ENCODE assay signal across 9 cellular contexts in genomic region chr5:140725799-140726471, GRCh38. TPM values are rescaled to one million over a fixed set of nuclear protein-coding genes. Genes with fewer than 3 reads are reported as not detected.
DNase-seq lines count a peak whose midpoint lies in the region; ATAC-seq, FAIRE-seq and TF ChIP-seq lines count a peak whose summit lies in the region.
"Had no signal": no experiment of that assay in that cellular context is flagged by ENCODE, and none has a peak within 500 bp of the region (broad histone marks: within the 10 kb centered on the region; RNA-seq: fewer than 3 reads in every experiment).

No MANE protein-coding gene starts in this region.

- in situ Hi-C loops in GM12878 (cut with MboI), result no loop called here

- BruUV-seq in GM12878 (replicated peaks; lab: Mats Ljungman, UMichigan), result no TSS peak

- H3K79me2 ChIP-seq in GM12878 (ENCODE audit: control insufficient read depth, insufficient read depth, low read length), result no peaks in the 10 kb centered on the region

- no peaks in the 10 kb centered on the region for H3K9me3 Mint-ChIP-seq in immature natural killer cell

- CTCF ChIA-PET in GM12878 (lab: Yijun Ruan, JAX), result interaction anchor here (0.7 to 1.7 kb wide), 5 partner anchors 353 to 604 kb away, joined by 3 to 12 read pairs (median 3); no protein-coding TSS in a partner anchor

- H3K4me1 ChIP-seq in GM12878 (ENCODE audit: control insufficient read depth, insufficient read depth, low read length), result no peaks in the 10 kb centered on the region

- POLR2A ChIA-PET in GM12878 (lab: Charles Lee), result interaction anchor here (0.6 to 1.6 kb wide), 3 partner anchors 14 to 87 kb away, joined by 3 to 5 read pairs (median 3); partner anchors contain the start of genes HARS1 and HARS2

- peaks cover 6 to 13% of the 10 kb centered on the region in 2 donors for H3K4me1 Mint-ChIP-seq in immature natural killer cell

- H3K4me2 ChIP-seq in GM12878 (ENCODE audit: control insufficient read depth, insufficient read depth), result peak overlapping the region; percentile 89

- no peaks in the 10 kb centered on the region for H3K36me3 Mint-ChIP-seq in immature natural killer cell

- peak overlapping the region; percentile 92 for H2AFZ ChIP-seq in GM12878 (ENCODE audit: control insufficient read depth, low read depth, low read length)

- peak overlapping the region in 2 of 6 donors; percentile 34 to 79 for H3K27ac Mint-ChIP-seq in immature natural killer cell

- DNase-seq in DMS 273 (lab: John Stamatoyannopoulos, UW; ENCODE audit: unreplicated experiment) (peak; percentile 97), HT-29 (ENCODE audit: low spot score) (peak; percentile 70), T1000 (lab: John Stamatoyannopoulos, UW) (peak; percentile 92), GM12878 (ENCODE audit: low read depth, low spot score) (peak; percentile 81), immature natural killer cell (peak; percentile 52 to 70 (median 59)), AML-193 (lab: John Stamatoyannopoulos, UW) (no peak)
- DNase-seq in stimulated activated CD4-positive, alpha-beta T cell treated with anti-CD3 and anti-CD28 coated beads, Interleukin-2, amount 100 ng/mL, for 4 hours (ENCODE audit: low read depth), result peak; percentile 50

- 32% methylated on average over 23 of the region's 23 CpGs for WGBS in GM12878 (ENCODE audit: insufficient coverage, insufficient replicate concordance, low lambda C conversion rate, missing lambda C conversion rate)

- peak; percentile 76 for FAIRE-seq in GM12878 (lab: Jason Lieb, UNC)

- H3K27ac ChIP-seq in GM12878 (ENCODE audit: control insufficient read depth, insufficient read depth), result no peak overlapping the region
- H3K27ac ChIP-seq: SK-N-MC had no signal

- peak overlapping the region; percentile 66 for H3K4me3 ChIP-seq in GM12878
- H3K4me3 ChIP-seq: SK-N-MC had no signal

- TF ChIP-seq POLR2A in GM12878 (IDR thresholded peaks at IDR 0.05; ENCODE audit: low read depth, low read length), result no peak

- H3K36me3 ChIP-seq in GM12878 (ENCODE audit: control insufficient read depth in 2 of 2, insufficient read depth in 2 of 2, low read length in 1 of 2), result no peaks in the 10 kb centered on the region

- 0 out of 2 replicates have a peak overlapping the region, but pooled peaks have one; percentile 35 for H3K9ac ChIP-seq in GM12878 (ENCODE audit: control insufficient read depth, insufficient read depth, low read length)

- SMC1A ChIA-PET in GM12878 (lab: Charles Lee; ENCODE audit: uncharacterized antibody, unreplicated experiment), result interaction anchor here (0.7 to 1.6 kb wide), 5 partner anchors 15 to 482 kb away, joined by 3 to 5 read pairs (median 4); partner anchors contain the start of gene ANKHD1

- peak overlapping the region; percentile 56 to 80 (median 72) for H3K4me3 Mint-ChIP-seq in immature natural killer cell

- no peaks in the 10 kb centered on the region for H3K9me3 ChIP-seq in GM12878 (replicated peaks; ENCODE audit: control insufficient read depth, insufficient read depth, low read length)

- TF ChIP-seq CTCF in GM12878 (IDR thresholded peaks at IDR 0.05 in 2 of 3, conservative IDR thresholded peaks at IDR 0.05 in 1 of 3; ENCODE audit: control insufficient read depth in 2 of 3, extremely low read depth in 1 of 3, insufficient read depth in 1 of 3, low read depth in 3 of 3, low read length in 3 of 3), result no peak

- TF ChIP-seq EP300 in GM12878 (IDR thresholded peaks at IDR 0.05; ENCODE audit: borderline replicate concordance in 1 of 2, control insufficient read depth in 1 of 2, low read depth in 2 of 2, low read length in 2 of 2), result peak in 1 of 2 experiments; percentile 53; a peak in 1 of 4 replicates

- H3K27me3 Mint-ChIP-seq in immature natural killer cell (ENCODE audit: low read depth in 3 of 3), result peaks cover 6 to 13% (median 12%) of the 10 kb centered on the region in 3 donors

- TF ChIP-seq RAD21 in GM12878 (IDR thresholded peaks at IDR 0.05; ENCODE audit: insufficient read depth, low read depth, low read length), result no peak

- no peaks in the 10 kb centered on the region for H4K20me1 ChIP-seq in GM12878 (ENCODE audit: control insufficient read depth, insufficient read depth)

- intact Hi-C loops in GM12878 (cut with micrococcal nuclease; ENCODE audit: unreplicated experiment), result no loop called here

- RAD21 ChIA-PET in GM12878 (lab: Charles Lee; ENCODE audit: unreplicated experiment), result interaction anchor here (0.6 to 1.6 kb wide), 4 partner anchors 14 to 482 kb away, joined by 3 to 6 read pairs (median 4); no protein-coding TSS in a partner anchor

- ATAC-seq in GM21447 (IDR thresholded peaks at IDR 0.05; ENCODE audit: unreplicated experiment) (peak; percentile 91), GM12878 (peak; percentile 98)

- no peaks in the 10 kb centered on the region for H3K27me3 ChIP-seq in GM12878 (replicated peaks in 1 of 2; ENCODE audit: control insufficient read depth in 2 of 2, insufficient read depth in 2 of 2, low read length in 1 of 2)

RNA-seq across cellular contexts. Expression of gene ZMAT2, which starts 25.7 kb away (rescaled TPM):
- 26.8 and 29.3 TPM in 2 replicates for total RNA-seq in HT-29 (2014; rRNA removed; shearing (Covaris generic))
- 16.5 and 19.7 TPM in 2 replicates for total RNA-seq in GM12878 (2013; cell fraction: nucleolus; rRNA removed)
- total RNA-seq in GM12878 (2014; rRNA removed), result 28.1 and 35.8 TPM in 2 replicates
- total RNA-seq in GM12878 (2014; rRNA removed; fragmentation: Illumina TruSeq; extraction: Trizol), result 88.2 and 89.3 TPM in 2 replicates
- 44.1 and 44.8 TPM in 2 replicates for total RNA-seq in GM12878 (2021)
- polyA plus RNA-seq in GM12878 (2011; ENCODE audit: low read depth), result 78.2 TPM
- polyA plus RNA-seq in GM12878 (2011; rRNA removed), result 65.2 and 83.2 TPM in 2 replicates
- 21.1 and 34.4 TPM in 2 replicates for polyA plus RNA-seq in GM12878 (2011; cell fraction: cytosol; rRNA removed)
- polyA plus RNA-seq in GM12878 (2011; cell fraction: nucleus; rRNA removed), result 30.3 and 36.4 TPM in 2 replicates
- polyA plus RNA-seq in GM12878 (2012), result 63.1 and 79.6 TPM in 2 replicates
- 102 and 135 TPM in 2 replicates for polyA plus RNA-seq in GM12878 (2014; fragmentation: Illumina TruSeq; extraction: Trizol)
- 10 to 100 TPM; 41.5 to 41.8 TPM for polyA plus RNA-seq in GM12878 (2014; fragmentation: Nextera tagmentation; extraction: Ambion mirVana)
- 33.9 and 47.9 TPM in 2 replicates for polyA plus RNA-seq in GM12878 (2014; rRNA removed)
- polyA plus RNA-seq in GM12878 (2016; fragmentation: Nextera tagmentation; extraction: Ambion mirVana), result 10 to 100 TPM; 33.8 to 35.3 TPM
- 16.3 and 19.9 TPM in 2 replicates for polyA minus RNA-seq in GM12878 (2011; rRNA and poly(A)+ RNA removed)
- 6.0 and 6.4 TPM in 2 replicates for polyA minus RNA-seq in GM12878 (2011; cell fraction: cytosol; rRNA and poly(A)+ RNA removed)
- polyA minus RNA-seq in GM12878 (2011; cell fraction: nucleus; rRNA and poly(A)+ RNA removed), result 8.2 and 12.9 TPM in 2 replicates
- polyA plus RNA-seq in immature natural killer cell, result 10 to 100 TPM; 76.7 to 83.7 (median 78.3) TPM

RNA-seq across cellular contexts. Expression of gene HARS2, which starts 34.7 kb away (rescaled TPM):
- total RNA-seq in HT-29 (2014; rRNA removed; shearing (Covaris generic)), result 20.4 and 24.0 TPM in 2 replicates
- total RNA-seq in GM12878 (2013; cell fraction: nucleolus; rRNA removed), result 63.8 and 71.1 TPM in 2 replicates
- total RNA-seq in GM12878 (2014; rRNA removed) (24.7 and 29.8 TPM in 2 replicates), GM12878 (2014; rRNA removed; fragmentation: Illumina TruSeq; extraction: Trizol) (23.6 and 25.0 TPM in 2 replicates), GM12878 (2021) (23.0 and 24.1 TPM in 2 replicates)
- 18.4 TPM for polyA plus RNA-seq in GM12878 (2011; ENCODE audit: low read depth)
- polyA plus RNA-seq in GM12878 (2011; rRNA removed) (34.3 and 40.9 TPM in 2 replicates), GM12878 (2014; fragmentation: Illumina TruSeq; extraction: Trizol) (20.1 and 23.5 TPM in 2 replicates), GM12878 (2014; fragmentation: Nextera tagmentation; extraction: Ambion mirVana) (10 to 100 TPM in 1 of 2 experiments, 1 to 10 TPM in 1; 9.3 to 13.1 TPM), GM12878 (2014; rRNA removed) (27.5 and 28.9 TPM in 2 replicates), GM12878 (2016; fragmentation: Nextera tagmentation; extraction: Ambion mirVana) (10 to 100 TPM; 31.2 to 33.4 TPM), immature natural killer cell (10 to 100 TPM; 13.2 to 37.7 (median 27.0) TPM)
- polyA plus RNA-seq in GM12878 (2011; cell fraction: cytosol; rRNA removed), result 17.7 and 19.5 TPM in 2 replicates
- polyA plus RNA-seq in GM12878 (2011; cell fraction: nucleus; rRNA removed), result 59.6 and 68.6 TPM in 2 replicates
- polyA plus RNA-seq in GM12878 (2012), result 21.6 and 23.9 TPM in 2 replicates
- 37.2 and 40.5 TPM in 2 replicates for polyA minus RNA-seq in GM12878 (2011; rRNA and poly(A)+ RNA removed)
- polyA minus RNA-seq in GM12878 (2011; cell fraction: cytosol; rRNA and poly(A)+ RNA removed), result 13.5 and 14.0 TPM in 2 replicates
- 43.6 and 65.0 TPM in 2 replicates for polyA minus RNA-seq in GM12878 (2011; cell fraction: nucleus; rRNA and poly(A)+ RNA removed)

RNA-seq across cellular contexts. Expression of gene HARS1, which starts 34.8 kb away (rescaled TPM):
- total RNA-seq in HT-29 (2014; rRNA removed; shearing (Covaris generic)), result 70.2 and 70.8 TPM in 2 replicates
- total RNA-seq in GM12878 (2013; cell fraction: nucleolus; rRNA removed), result 79.2 and 82.0 TPM in 2 replicates
- total RNA-seq in GM12878 (2014; rRNA removed) (79.5 and 83.2 TPM in 2 replicates), GM12878 (2014; rRNA removed; fragmentation: Illumina TruSeq; extraction: Trizol) (64.2 and 68.3 TPM in 2 replicates), GM12878 (2021) (68.8 and 77.1 TPM in 2 replicates)
- polyA plus RNA-seq in GM12878 (2011; ENCODE audit: low read depth), result 46.9 TPM
- polyA plus RNA-seq in GM12878 (2011; rRNA removed) (66.9 and 76.4 TPM in 2 replicates), GM12878 (2014; fragmentation: Illumina TruSeq; extraction: Trizol) (78.7 and 82.0 TPM in 2 replicates), GM12878 (2014; fragmentation: Nextera tagmentation; extraction: Ambion mirVana) (10 to 100 TPM; 12.0 to 17.3 TPM), GM12878 (2014; rRNA removed) (74.4 and 76.7 TPM in 2 replicates), GM12878 (2016; fragmentation: Nextera tagmentation; extraction: Ambion mirVana) (10 to 100 TPM; 93.0 to 93.8 TPM), immature natural killer cell (10 to 100 TPM; 52.0 to 90.7 (median 79.5) TPM)
- 64.4 and 72.8 TPM in 2 replicates for polyA plus RNA-seq in GM12878 (2011; cell fraction: cytosol; rRNA removed)
- polyA plus RNA-seq in GM12878 (2011; cell fraction: nucleus; rRNA removed), result 83.1 and 102 TPM in 2 replicates
- 52.7 and 61.5 TPM in 2 replicates for polyA plus RNA-seq in GM12878 (2012)
- 86.1 and 91.4 TPM in 2 replicates for polyA minus RNA-seq in GM12878 (2011; rRNA and poly(A)+ RNA removed)
- 22.6 and 25.3 TPM in 2 replicates for polyA minus RNA-seq in GM12878 (2011; cell fraction: cytosol; rRNA and poly(A)+ RNA removed)
- 26.0 and 54.6 TPM in 2 replicates for polyA minus RNA-seq in GM12878 (2011; cell fraction: nucleus; rRNA and poly(A)+ RNA removed)

RNA-seq across cellular contexts. Expression of gene DND1, which starts 52.6 kb away (rescaled TPM):
- 2.7 and 2.9 TPM in 2 replicates for total RNA-seq in HT-29 (2014; rRNA removed; shearing (Covaris generic))
- total RNA-seq in GM12878 (2013; cell fraction: nucleolus; rRNA removed), result 2.6 and 4.0 TPM in 2 replicates
- 1.7 and 2.2 TPM in 2 replicates for total RNA-seq in GM12878 (2014; rRNA removed)
- 0.41 and 0.49 TPM in 2 replicates for total RNA-seq in GM12878 (2014; rRNA removed; fragmentation: Illumina TruSeq; extraction: Trizol)
- total RNA-seq in GM12878 (2021), result 1.8 and 2.6 TPM in 2 replicates
- not detected for polyA plus RNA-seq in GM12878 (2011; ENCODE audit: low read depth)
- 0.39 and 0.96 TPM in 2 replicates for polyA plus RNA-seq in GM12878 (2011; rRNA removed)
- 1.4 and 2.4 TPM in 2 replicates for polyA plus RNA-seq in GM12878 (2011; cell fraction: cytosol; rRNA removed)
- polyA plus RNA-seq in GM12878 (2011; cell fraction: nucleus; rRNA removed), result 12.6 and 15.4 TPM in 2 replicates
- 0.12 and 0.20 TPM in 2 replicates for polyA plus RNA-seq in GM12878 (2012)
- polyA plus RNA-seq in GM12878 (2014; fragmentation: Illumina TruSeq; extraction: Trizol), result 0.11 and 0.47 TPM in 2 replicates
- polyA plus RNA-seq in GM12878 (2014; fragmentation: Nextera tagmentation; extraction: Ambion mirVana), result not detected
- polyA plus RNA-seq in GM12878 (2014; rRNA removed), result 1.8 and 2.9 TPM in 2 replicates
- under 1 TPM; 0.15 to 0.40 TPM for polyA plus RNA-seq in GM12878 (2016; fragmentation: Nextera tagmentation; extraction: Ambion mirVana)
- polyA minus RNA-seq in GM12878 (2011; rRNA and poly(A)+ RNA removed), result 0.37 and 1.2 TPM in 2 replicates
- polyA minus RNA-seq in GM12878 (2011; cell fraction: cytosol; rRNA and poly(A)+ RNA removed), result not detected in 2 replicates
- polyA minus RNA-seq in GM12878 (2011; cell fraction: nucleus; rRNA and poly(A)+ RNA removed), result 1.1 and 2.8 TPM in 2 replicates
- not detected for polyA plus RNA-seq in immature natural killer cell

Comparison
In these comparisons a context has a peak if more than half of its experiments do, and no peak if none do; other contexts are left out.
1. DNase-seq: peak in DMS 273 (single experiment), HT-29 (single experiment), T1000 (single experiment), GM12878 (single experiment), immature natural killer cell (3 of 3) and stimulated activated CD4-positive, alpha-beta T cell treated with anti-CD3 and anti-CD28 coated beads, Interleukin-2, amount 100 ng/mL, for 4 hours (single experiment); none in AML-193 (0 of 2).